1 cellular context compared by ENCODE assay signal in the genomic region with DNA sequence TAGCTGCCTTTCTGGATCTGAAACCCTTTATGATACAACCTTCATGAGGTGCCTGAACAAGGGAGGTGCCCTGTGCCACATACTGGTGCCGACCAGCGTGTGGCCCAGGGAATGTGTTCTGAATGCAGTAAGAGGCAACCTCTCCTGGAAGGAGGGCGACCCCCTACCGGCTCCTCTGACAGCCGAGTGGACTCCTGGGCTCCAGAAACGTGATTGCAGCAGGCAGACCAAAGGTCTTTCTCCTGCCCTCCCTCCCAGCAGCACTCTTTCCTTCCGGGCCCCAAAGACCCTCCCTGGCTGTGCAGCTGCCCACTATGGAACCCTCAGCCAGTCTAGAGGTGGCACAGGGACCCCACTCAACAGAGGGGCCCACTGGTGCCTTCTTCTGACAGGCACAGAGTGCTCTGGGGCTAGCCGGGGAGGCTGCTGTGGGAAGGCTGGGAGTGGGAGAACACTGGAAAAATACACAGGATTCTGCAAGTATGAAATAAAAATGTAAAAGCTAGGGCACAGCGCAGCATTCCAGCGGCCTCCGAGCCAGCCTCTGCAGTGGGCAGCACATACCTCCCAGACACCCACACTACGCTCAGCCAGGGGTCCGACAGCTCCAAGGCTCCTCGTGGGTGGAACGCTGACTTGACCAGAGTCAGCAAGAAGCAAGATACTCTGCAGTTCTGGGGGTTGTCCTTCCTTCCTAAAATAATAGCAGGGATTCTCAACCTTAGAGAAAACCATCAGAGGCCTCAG.
TF ChIP-seq lines count a peak whose summit lies in the region.

No MANE protein-coding gene starts in this region.

TF ChIP-seq in liver, 16 proteins besides CTCF, POLR2A, EP300 and RAD21:
- TF ChIP-seq JUND (IDR thresholded peaks at IDR 0.05), result no peak
- no peak for TF ChIP-seq TAF1 (conservative IDR thresholded peaks at IDR 0.05)
- TF ChIP-seq HNF4A (conservative IDR thresholded peaks at IDR 0.05), result peak; percentile 14 to 15
